8 cellular contexts compared by ENCODE assay signal in genomic region chr22:41285441-41285819, GRCh38. TPM values are rescaled to one million over a fixed set of nuclear protein-coding genes. Genes with fewer than 3 reads are reported as not detected.
DNase-seq lines count a peak whose midpoint lies in the region; ATAC-seq and TF ChIP-seq lines count a peak whose summit lies in the region.

No MANE protein-coding gene starts in this region.

- H3K4ac ChIP-seq in neuronal stem cell (ENCODE audit: low read length), result peak overlapping the region; percentile 13

- no peak overlapping the region for H4K8ac ChIP-seq in neuronal stem cell (ENCODE audit: low read depth, low read length)

- H3K79me1 ChIP-seq in neuronal stem cell (ENCODE audit: low read depth, low read length), result peaks cover 7% of the 10 kb centered on the region

- peak overlapping the region; percentile 66 for H3K18ac ChIP-seq in neuronal stem cell (ENCODE audit: low read length)

- H2AK5ac ChIP-seq in neuronal stem cell (ENCODE audit: low read depth, low read length), result peak overlapping the region; percentile 48

- H3K4me3 ChIP-seq in foreskin fibroblast (ENCODE audit: low read depth in 1 of 2, low read length in 2 of 2), result peak overlapping the region; percentile 64 to 81
- peak overlapping the region; percentile 96 to 97 for H3K4me3 ChIP-seq in neuronal stem cell (ENCODE audit: low read length in 2 of 2)

- H2BK5ac ChIP-seq in neuronal stem cell (ENCODE audit: low read length), result peak overlapping the region; percentile 56

- H3K27me3 ChIP-seq in neuronal stem cell (ENCODE audit: control insufficient read depth in 3 of 3, insufficient read depth in 3 of 3, low read depth in 1 of 3, low read length in 3 of 3), result no peaks in the 10 kb centered on the region

- H3K27ac ChIP-seq in neuronal stem cell (replicated peaks; ENCODE audit: low read length), result peak overlapping the region; percentile 77

- no peak overlapping the region for H4K91ac ChIP-seq in neuronal stem cell (ENCODE audit: low read depth, low read length, poor library complexity)

- no peaks in the 10 kb centered on the region for H3K9me3 ChIP-seq in neuronal stem cell (replicated peaks in 1 of 2; ENCODE audit: control insufficient read depth in 2 of 2, insufficient read depth in 1 of 2, low read depth in 1 of 2, low read length in 2 of 2)

- H3K36me3 ChIP-seq in neuronal stem cell (replicated peaks in 1 of 2; ENCODE audit: control insufficient read depth in 2 of 2, insufficient read depth in 2 of 2, low read length in 2 of 2), result peaks cover 22 to 41% of the 10 kb centered on the region in 2 donors

- H2BK15ac ChIP-seq in neuronal stem cell (ENCODE audit: low read length), result no peak overlapping the region

- H3K23ac ChIP-seq in neuronal stem cell (ENCODE audit: low read depth, low read length, poor library complexity), result no peak overlapping the region

- ATAC-seq in GM18517 (IDR thresholded peaks at IDR 0.05; ENCODE audit: unreplicated experiment) (peak; percentile 10), HG03432 (IDR thresholded peaks at IDR 0.05; ENCODE audit: unreplicated experiment) (peak; percentile 19), GM19324 (IDR thresholded peaks at IDR 0.05; ENCODE audit: low FRiP score, unreplicated experiment) (no peak)

- H2BK12ac ChIP-seq in neuronal stem cell (ENCODE audit: low read length), result no peak overlapping the region

- WGBS in neuronal stem cell (ENCODE audit: extremely low coverage in 2 of 2, insufficient read length in 2 of 2, insufficient replicate concordance in 1 of 2), 2 donors, result no CpG with 5 or more reads among the region's 30 CpGs

- H3K4me1 ChIP-seq in neuronal stem cell (ENCODE audit: control insufficient read depth in 2 of 2, insufficient read depth in 1 of 2, low read depth in 1 of 2, low read length in 2 of 2), result peaks cover 5 to 7% of the 10 kb centered on the region in 2 donors

- H3K9ac ChIP-seq in neuronal stem cell (ENCODE audit: low read depth, low read length, poor library complexity), result peak overlapping the region; percentile 83

- H3K4me2 ChIP-seq in neuronal stem cell (ENCODE audit: insufficient read depth, low read length, poor library complexity, severe bottlenecking), result peak overlapping the region; percentile 79

- H2AFZ ChIP-seq in neuronal stem cell (ENCODE audit: low read length), result peak overlapping the region; percentile 96

- no peak overlapping the region for H3K14ac ChIP-seq in neuronal stem cell (ENCODE audit: low read length)

- TF ChIP-seq CTCF in foreskin fibroblast (IDR thresholded peaks at IDR 0.05; ENCODE audit: low read depth, low read length), result no peak

- H2BK120ac ChIP-seq in neuronal stem cell (ENCODE audit: low read depth, low read length), result peak overlapping the region; percentile 6

- DNase-seq in RKO (ENCODE audit: low spot score) (peak; percentile 95), foreskin fibroblast (peak; percentile 95 to 98), neuronal stem cell (ENCODE audit: low spot score) (peak; percentile 37), stromal cell of bone marrow (ENCODE audit: low read depth) (peak; percentile 65)
- DNase-seq in activated effector memory CD4-positive, alpha-beta T cell treated with Interleukin-2 at 50 U/mL for 16 hours, result peak; percentile 78

RNA-seq across cellular contexts. Expression of gene RANGAP1, which starts 0.6 kb away (rescaled TPM):
- 63.0 TPM for polyA plus RNA-seq in neuronal stem cell (2013, experiment 1 of 2)
- polyA plus RNA-seq in neuronal stem cell (2013, experiment 2 of 2), result 61.9 TPM

RNA-seq across cellular contexts. Expression of gene ZC3H7B, which starts 15.9 kb away (rescaled TPM):
- 38.6 TPM for polyA plus RNA-seq in neuronal stem cell (2013, experiment 1 of 2)
- 38.4 TPM for polyA plus RNA-seq in neuronal stem cell (2013, experiment 2 of 2)

RNA-seq across cellular contexts. Expression of gene CHADL, which starts 44.7 kb away (rescaled TPM):
- polyA plus RNA-seq in neuronal stem cell (2013, experiment 1 of 2), result 0.13 TPM
- 0.18 TPM for polyA plus RNA-seq in neuronal stem cell (2013, experiment 2 of 2)

Comparison
In these comparisons a context has a peak if more than half of its experiments do, and no peak if none do; other contexts are left out.
1. DNase-seq: peak in every context shown above with its lines; median percentile 96 in foreskin fibroblast; 95 in RKO; 78 in activated effector memory CD4-positive, alpha-beta T cell treated with Interleukin-2 at 50 U/mL for 16 hours; 65 in stromal cell of bone marrow; 37 in neuronal stem cell.